In the genomic region with DNA sequence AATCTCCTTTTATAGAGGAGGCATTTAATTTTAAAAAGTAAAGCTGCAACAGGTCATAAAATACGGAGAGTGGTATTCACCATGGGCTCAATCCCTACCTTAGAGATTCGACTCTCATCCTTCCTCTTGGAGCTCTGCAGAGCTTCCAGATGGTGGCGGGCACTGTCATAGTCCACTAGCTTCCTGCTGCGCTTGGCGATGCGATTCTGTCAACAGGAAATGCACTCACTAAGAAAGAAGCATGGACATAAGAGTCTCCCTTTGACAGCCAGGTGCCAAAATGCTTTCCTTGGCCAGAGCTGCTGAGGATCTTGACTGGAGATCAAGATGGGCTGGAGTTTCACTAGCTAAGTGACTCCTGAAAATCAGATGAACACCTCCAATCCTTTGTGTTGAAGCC, we compare ENCODE assay signal across 18 cellular contexts.
DNase-seq lines count a peak whose midpoint lies in the region; ATAC-seq lines count a peak whose summit lies in the region.
"Had no signal": no experiment of that assay in that cellular context is flagged by ENCODE, and none has a peak within 500 bp of the region (broad histone marks: within the 10 kb centered on the region; RNA-seq: fewer than 3 reads in every experiment).

No MANE protein-coding gene starts in this region.

- no peak overlapping the region for H3K4me3 ChIP-seq in mesendoderm (ENCODE audit: low read length)
- H3K4me3 ChIP-seq: BLaER1, GM12878 had no signal

- no peak overlapping the region for H2BK120ac ChIP-seq in mesendoderm (ENCODE audit: low read depth, low read length)

- no peak overlapping the region for H4K8ac ChIP-seq in mesendoderm (ENCODE audit: low read depth, low read length)

- no peaks in the 10 kb centered on the region for H3K79me1 ChIP-seq in mesendoderm (ENCODE audit: low read length)

- no peaks in the 10 kb centered on the region for H3K4me1 ChIP-seq in mesendoderm (ENCODE audit: control insufficient read depth, low read depth, low read length)
- H3K4me1 ChIP-seq: BLaER1 had no signal

- H3K79me2 ChIP-seq in mesendoderm (ENCODE audit: control insufficient read depth, insufficient read depth, low read length) = no peaks in the 10 kb centered on the region

- H2AK5ac ChIP-seq in mesendoderm (ENCODE audit: low read length) = no peak overlapping the region

- no peak overlapping the region for H4K5ac ChIP-seq in mesendoderm (ENCODE audit: low read length)

- no peak overlapping the region for H3K4ac ChIP-seq in mesendoderm (ENCODE audit: low read depth, low read length)

- H2BK5ac ChIP-seq in mesendoderm (ENCODE audit: low read length) = no peak overlapping the region

- H3K18ac ChIP-seq in mesendoderm (ENCODE audit: low read length) = no peak overlapping the region

- no peak overlapping the region for H3K23ac ChIP-seq in mesendoderm (ENCODE audit: low read length)

- WGBS in mesendoderm (ENCODE audit: extremely low coverage, insufficient coverage, low lambda C conversion rate) = no CpG with 5 or more reads among the region's 6 CpGs

- H2BK15ac ChIP-seq in mesendoderm (replicated peaks; ENCODE audit: low read depth) = no peak overlapping the region

- no peak overlapping the region for H3K56ac ChIP-seq in mesendoderm (ENCODE audit: low read length)

- H3K36me3 ChIP-seq in mesendoderm (ENCODE audit: control insufficient read depth, insufficient read depth, low read length) = no peaks in the 10 kb centered on the region
- H3K36me3 ChIP-seq: BLaER1 had no signal

- ATAC-seq in GM21737 (IDR thresholded peaks at IDR 0.05; ENCODE audit: unreplicated experiment) (no peak), HG03196 (IDR thresholded peaks at IDR 0.05; ENCODE audit: unreplicated experiment) (no peak)
- ATAC-seq: GM12878, HCT116 had no signal

- no peak overlapping the region for H3K27ac ChIP-seq in mesendoderm (ENCODE audit: low read depth, low read length)
- H3K27ac ChIP-seq: BLaER1, KMS-11 had no signal

- DNase-seq in NCI-H82 (lab: John Stamatoyannopoulos, UW) (peak; percentile 2), NCI-H82 treated with DMSO at 0.1 percent for 48 hours (lab: John Stamatoyannopoulos, UW; ENCODE audit: unreplicated experiment) (no peak), DMS79 treated with DMSO at 0.1 percent for 48 hours (lab: John Stamatoyannopoulos, UW) (peak; percentile 29), cerebellar cortex (ENCODE audit: low spot score) (peak; percentile 76), mesendoderm (peak; percentile 2), putamen (ENCODE audit: low spot score) (no peak)
- DNase-seq: 8988T; Calu3; CD4-positive, alpha-beta memory T cell; GOT3; H7; HFFc6 had no signal

- no peak overlapping the region for H3K9ac ChIP-seq in mesendoderm (ENCODE audit: low read length)
- H3K9ac ChIP-seq: BLaER1, KMS-11 had no signal

- H3K27me3 ChIP-seq in mesendoderm (ENCODE audit: insufficient read depth, low read length, poor library complexity) = no peaks in the 10 kb centered on the region
- H3K27me3 ChIP-seq: BLaER1 had no signal

- H3K4me2 ChIP-seq in mesendoderm (ENCODE audit: low read length) = no peak overlapping the region
- H3K4me2 ChIP-seq: BLaER1, KMS-11 had no signal

Comparison
In these comparisons a context has a peak if more than half of its experiments do, and no peak if none do; other contexts are left out.
1. DNase-seq: peak in NCI-H82 (single experiment), DMS79 treated with DMSO at 0.1 percent for 48 hours (single experiment), cerebellar cortex (single experiment) and mesendoderm (single experiment); none in NCI-H82 treated with DMSO at 0.1 percent for 48 hours (single experiment) and putamen (single experiment).